In the genomic region with DNA sequence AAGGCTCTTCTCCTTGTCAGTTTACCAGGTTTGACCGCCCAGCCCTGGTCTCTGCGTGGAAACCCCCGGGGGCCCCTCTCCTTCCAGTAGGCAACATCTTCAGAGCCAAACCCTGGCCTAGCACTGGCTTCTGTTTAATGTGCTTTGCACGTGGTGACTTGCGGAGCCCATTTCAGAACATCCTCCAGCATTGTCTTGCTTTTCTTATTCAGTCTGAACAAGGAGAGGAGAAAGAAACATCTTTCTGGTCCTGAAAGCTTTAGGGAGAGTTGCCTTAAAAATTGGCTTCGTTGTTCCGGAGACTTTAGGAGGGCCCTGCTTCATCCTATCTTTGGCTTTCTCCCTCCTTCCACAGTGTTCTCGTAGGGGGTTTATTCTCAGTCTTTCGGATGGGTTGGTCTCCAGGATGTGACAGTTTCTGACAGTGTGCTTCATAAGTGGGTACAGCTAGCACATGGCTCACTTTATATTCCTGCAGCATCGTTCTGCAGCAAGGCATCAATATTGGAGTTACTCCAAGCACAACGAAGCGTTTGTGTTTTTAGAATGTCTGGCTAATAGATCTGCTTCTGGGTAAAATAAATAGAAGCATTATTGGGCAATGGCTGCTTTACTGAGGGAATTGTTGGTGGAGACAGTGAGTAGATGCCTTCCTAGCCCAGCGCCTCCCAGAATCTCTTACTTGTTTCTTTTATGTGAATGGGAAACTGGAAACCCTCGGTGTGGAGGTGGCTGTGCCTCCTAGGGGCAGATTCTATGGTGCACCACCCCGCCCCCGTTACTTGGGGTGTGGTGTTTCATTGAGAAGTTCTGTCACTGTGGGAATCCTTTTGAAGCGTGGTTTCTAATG, we compare ENCODE assay signal across 1 cellular context.
TF ChIP-seq lines count a peak whose summit lies in the region.

No MANE protein-coding gene starts in this region.

TF ChIP-seq in GM23338, 12 proteins besides CTCF, POLR2A, EP300 and RAD21 (continued from another document):
- TF ChIP-seq, protein P1, sequence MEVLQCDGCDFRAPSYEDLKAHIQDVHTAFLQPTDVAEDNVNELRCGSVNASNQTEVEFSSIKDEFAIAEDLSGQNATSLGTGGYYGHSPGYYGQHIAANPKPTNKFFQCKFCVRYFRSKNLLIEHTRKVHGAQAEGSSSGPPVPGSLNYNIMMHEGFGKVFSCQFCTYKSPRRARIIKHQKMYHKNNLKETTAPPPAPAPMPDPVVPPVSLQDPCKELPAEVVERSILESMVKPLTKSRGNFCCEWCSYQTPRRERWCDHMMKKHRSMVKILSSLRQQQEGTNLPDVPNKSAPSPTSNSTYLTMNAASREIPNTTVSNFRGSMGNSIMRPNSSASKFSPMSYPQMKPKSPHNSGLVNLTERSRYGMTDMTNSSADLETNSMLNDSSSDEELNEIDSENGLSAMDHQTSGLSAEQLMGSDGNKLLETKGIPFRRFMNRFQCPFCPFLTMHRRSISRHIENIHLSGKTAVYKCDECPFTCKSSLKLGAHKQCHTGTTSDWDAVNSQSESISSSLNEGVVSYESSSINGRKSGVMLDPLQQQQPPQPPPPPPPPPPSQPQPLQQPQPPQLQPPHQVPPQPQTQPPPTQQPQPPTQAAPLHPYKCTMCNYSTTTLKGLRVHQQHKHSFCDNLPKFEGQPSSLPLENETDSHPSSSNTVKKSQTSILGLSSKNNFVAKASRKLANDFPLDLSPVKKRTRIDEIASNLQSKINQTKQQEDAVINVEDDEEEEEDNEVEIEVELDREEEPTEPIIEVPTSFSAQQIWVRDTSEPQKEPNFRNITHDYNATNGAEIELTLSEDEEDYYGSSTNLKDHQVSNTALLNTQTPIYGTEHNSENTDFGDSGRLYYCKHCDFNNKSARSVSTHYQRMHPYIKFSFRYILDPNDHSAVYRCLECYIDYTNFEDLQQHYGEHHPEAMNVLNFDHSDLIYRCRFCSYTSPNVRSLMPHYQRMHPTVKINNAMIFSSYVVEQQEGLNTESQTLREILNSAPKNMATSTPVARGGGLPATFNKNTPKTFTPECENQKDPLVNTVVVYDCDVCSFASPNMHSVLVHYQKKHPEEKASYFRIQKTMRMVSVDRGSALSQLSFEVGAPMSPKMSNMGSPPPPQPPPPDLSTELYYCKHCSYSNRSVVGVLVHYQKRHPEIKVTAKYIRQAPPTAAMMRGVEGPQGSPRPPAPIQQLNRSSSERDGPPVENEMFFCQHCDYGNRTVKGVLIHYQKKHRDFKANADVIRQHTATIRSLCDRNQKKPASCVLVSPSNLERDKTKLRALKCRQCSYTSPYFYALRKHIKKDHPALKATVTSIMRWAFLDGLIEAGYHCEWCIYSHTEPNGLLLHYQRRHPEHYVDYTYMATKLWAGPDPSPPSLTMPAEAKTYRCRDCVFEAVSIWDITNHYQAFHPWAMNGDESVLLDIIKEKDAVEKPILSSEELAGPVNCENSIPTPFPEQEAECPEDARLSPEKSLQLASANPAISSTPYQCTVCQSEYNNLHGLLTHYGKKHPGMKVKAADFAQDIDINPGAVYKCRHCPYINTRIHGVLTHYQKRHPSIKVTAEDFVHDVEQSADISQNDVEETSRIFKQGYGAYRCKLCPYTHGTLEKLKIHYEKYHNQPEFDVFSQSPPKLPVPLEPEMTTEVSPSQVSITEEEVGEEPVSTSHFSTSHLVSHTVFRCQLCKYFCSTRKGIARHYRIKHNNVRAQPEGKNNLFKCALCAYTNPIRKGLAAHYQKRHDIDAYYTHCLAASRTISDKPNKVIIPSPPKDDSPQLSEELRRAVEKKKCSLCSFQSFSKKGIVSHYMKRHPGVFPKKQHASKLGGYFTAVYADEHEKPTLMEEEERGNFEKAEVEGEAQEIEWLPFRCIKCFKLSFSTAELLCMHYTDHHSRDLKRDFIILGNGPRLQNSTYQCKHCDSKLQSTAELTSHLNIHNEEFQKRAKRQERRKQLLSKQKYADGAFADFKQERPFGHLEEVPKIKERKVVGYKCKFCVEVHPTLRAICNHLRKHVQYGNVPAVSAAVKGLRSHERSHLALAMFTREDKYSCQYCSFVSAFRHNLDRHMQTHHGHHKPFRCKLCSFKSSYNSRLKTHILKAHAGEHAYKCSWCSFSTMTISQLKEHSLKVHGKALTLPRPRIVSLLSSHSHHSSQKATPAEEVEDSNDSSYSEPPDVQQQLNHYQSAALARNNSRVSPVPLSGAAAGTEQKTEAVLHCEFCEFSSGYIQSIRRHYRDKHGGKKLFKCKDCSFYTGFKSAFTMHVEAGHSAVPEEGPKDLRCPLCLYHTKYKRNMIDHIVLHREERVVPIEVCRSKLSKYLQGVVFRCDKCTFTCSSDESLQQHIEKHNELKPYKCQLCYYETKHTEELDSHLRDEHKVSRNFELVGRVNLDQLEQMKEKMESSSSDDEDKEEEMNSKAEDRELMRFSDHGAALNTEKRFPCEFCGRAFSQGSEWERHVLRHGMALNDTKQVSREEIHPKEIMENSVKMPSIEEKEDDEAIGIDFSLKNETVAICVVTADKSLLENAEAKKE (CRISPR knock-in tag; IDR thresholded peaks at IDR 0.05) = no peak
- TF ChIP-seq ZNF331 (CRISPR knock-in tag; IDR thresholded peaks at IDR 0.05; ENCODE audit: low read depth) (no peak), EZH2phosphoT487 (IDR thresholded peaks at IDR 0.05; ENCODE audit: unreplicated experiment) (no peak), ZNF114 (CRISPR knock-in tag; IDR thresholded peaks at IDR 0.05) (no peak), NANOG (IDR thresholded peaks at IDR 0.05; ENCODE audit: borderline replicate concordance) (no peak), CREB1 (CRISPR knock-in tag; IDR thresholded peaks at IDR 0.05; ENCODE audit: low read depth) (no peak), EZH2 (IDR thresholded peaks at IDR 0.05; ENCODE audit: low read depth, unreplicated experiment) (no peak)
